ENCODE assay signal across 19 cellular contexts in genomic region chr18:13180614-13181375, GRCh38. TPM values are rescaled to one million over a fixed set of nuclear protein-coding genes. Genes with fewer than 3 reads are reported as not detected.
DNase-seq lines count a peak whose midpoint lies in the region; ATAC-seq and TF ChIP-seq lines count a peak whose summit lies in the region.
"Had no signal": no experiment of that assay in that cellular context is flagged by ENCODE, and none has a peak within 500 bp of the region (broad histone marks: within the 10 kb centered on the region; RNA-seq: fewer than 3 reads in every experiment).

No MANE protein-coding gene starts in this region.

- H3K27me3 Mint-ChIP-seq in T-helper 17 cell (peaks cover 19% of the 10 kb centered on the region), progenitor cell of endocrine pancreas (peaks cover 3% of the 10 kb centered on the region)

- peaks cover 3% of the 10 kb centered on the region for H3K9me3 Mint-ChIP-seq in progenitor cell of endocrine pancreas (ENCODE audit: low read depth)

- no peaks in the 10 kb centered on the region for H3K9me3 ChIP-seq in T-helper 17 cell (ENCODE audit: control insufficient read depth, low read length, poor library complexity, severe bottlenecking)
- H3K9me3 ChIP-seq: SJCRH30 had no signal

- peaks cover 7% of the 10 kb centered on the region for H3K4me1 Mint-ChIP-seq in T-helper 17 cell
- H3K4me1 Mint-ChIP-seq in progenitor cell of endocrine pancreas (ENCODE audit: low read depth) = peaks cover 18% of the 10 kb centered on the region

- TF ChIP-seq CTCF in progenitor cell of endocrine pancreas (IDR thresholded peaks at IDR 0.05; ENCODE audit: unreplicated experiment) = no peak

- no peak for ATAC-seq in T-helper 17 cell
- no peak for ATAC-seq in GM18517 (IDR thresholded peaks at IDR 0.05; ENCODE audit: unreplicated experiment)

- peak; percentile 25 for DNase-seq in ELF-1 (ENCODE audit: low read depth, low spot score)
- peak; percentile 8 for DNase-seq in M059J (ENCODE audit: low read depth)
- no peak for DNase-seq in T-helper 17 cell
- DNase-seq in iPS DF 19.7 (ENCODE audit: low read depth, low spot score) = peak; percentile 33
- DNase-seq in progenitor cell of endocrine pancreas (ENCODE audit: low spot score, unreplicated experiment) = no peak
- no peak for DNase-seq in activated naive CD4-positive, alpha-beta T cell treated with anti-CD3 and anti-CD28 coated beads, Interleukin-2, amount 50 U/mL, for 16 hours
- DNase-seq in HuH-7.5 (ENCODE audit: low spot score) = no peak
- DNase-seq: C1 segment of cervical spinal cord, DMS 273 treated with DMSO at 0.1 percent for 48 hours, GF-D8, GOT3, NCI-H1417 treated with DMSO at 0.1 percent for 48 hours, NCI-H2029 treated with DMSO at 0.1 percent for 48 hours, NCI-H446, RPMI8226, SJCRH30, SW 1271 had no signal

- H3K36me3 Mint-ChIP-seq in T-helper 17 cell (ENCODE audit: low read depth) (peaks cover 3% of the 10 kb centered on the region), progenitor cell of endocrine pancreas (ENCODE audit: insufficient read depth) (no peaks in the 10 kb centered on the region)
- H3K36me3 Mint-ChIP-seq: IgD-negative memory B cell had no signal

- H3K27ac Mint-ChIP-seq in T-helper 17 cell = peak overlapping the region; percentile 16
- H3K27ac Mint-ChIP-seq in progenitor cell of endocrine pancreas = no peak overlapping the region
- H3K27ac Mint-ChIP-seq: IgD-negative memory B cell had no signal

- H3K4me3 Mint-ChIP-seq in T-helper 17 cell = no peak overlapping the region
- no peak overlapping the region for H3K4me3 Mint-ChIP-seq in progenitor cell of endocrine pancreas (ENCODE audit: low read depth)
- H3K4me3 Mint-ChIP-seq: IgD-negative memory B cell had no signal

RNA-seq across cellular contexts. Expression of gene LDLRAD4, which starts 37.8 kb away (rescaled TPM):
- total RNA-seq in M059J (2014; rRNA removed; shearing (Covaris generic)) = 1.4 and 1.9 TPM in 2 replicates
- total RNA-seq in T-helper 17 cell = 100 to 1,000 TPM; 112 to 120 TPM
- total RNA-seq in progenitor cell of endocrine pancreas = 3.4 and 3.8 TPM in 2 replicates

Comparison
In these comparisons a context has a peak if more than half of its experiments do, and no peak if none do; other contexts are left out.
1. DNase-seq: peak in ELF-1 (single experiment), M059J (single experiment) and iPS DF 19.7 (single experiment); none in T-helper 17 cell (0 of 3), progenitor cell of endocrine pancreas (single experiment), activated naive CD4-positive, alpha-beta T cell treated with anti-CD3 and anti-CD28 coated beads, Interleukin-2, amount 50 U/mL, for 16 hours (single experiment) and HuH-7.5 (single experiment).
2. RNA of gene LDLRAD4, which starts 37.8 kb away (total RNA-seq): 112 to 120 TPM in T-helper 17 cell; 3.4 to 3.8 TPM in progenitor cell of endocrine pancreas and 1.4 to 1.9 TPM in M059J; every median in the first group is over 10 times any median in the second.